Comparison of ENCODE assay signal across 13 cellular contexts in genomic region chr5:32017638-32018429, GRCh38.
DNase-seq lines count a peak whose midpoint lies in the region; ATAC-seq and TF ChIP-seq lines count a peak whose summit lies in the region.
"Had no signal": no experiment of that assay in that cellular context is flagged by ENCODE, and none has a peak within 500 bp of the region (broad histone marks: within the 10 kb centered on the region; RNA-seq: fewer than 3 reads in every experiment).

No MANE protein-coding gene starts in this region.

- H3K4me3 Mint-ChIP-seq in natural killer cell treated with Interleukin-12 subunit alpha and Interleukin-12 subunit beta and Interleukin-15 and Interleukin-18, amount 100 ng/mL, for 72 hours: peak overlapping the region; percentile 10

- H3K27me3 Mint-ChIP-seq in natural killer cell treated with Interleukin-12 subunit alpha and Interleukin-12 subunit beta and Interleukin-15 and Interleukin-18, amount 100 ng/mL, for 72 hours: no peaks in the 10 kb centered on the region

- in situ Hi-C loops in GM13977 (cut with MboI; ENCODE audit: low pct_unique_long_range_greater_than_20kb, low sequenced_read_pairs, unreplicated experiment): no loop called here

- H3K27ac Mint-ChIP-seq in natural killer cell treated with Interleukin-12 subunit alpha and Interleukin-12 subunit beta and Interleukin-15 and Interleukin-18, amount 100 ng/mL, for 72 hours: no peak overlapping the region

- no peaks in the 10 kb centered on the region for H3K9me3 Mint-ChIP-seq in natural killer cell treated with Interleukin-12 subunit alpha and Interleukin-12 subunit beta and Interleukin-15 and Interleukin-18, amount 100 ng/mL, for 72 hours

- TF ChIP-seq POLR2A in lower leg skin (IDR thresholded peaks at IDR 0.05): no peak

- DNase-seq in Right ventricle myocardium inferior (ENCODE audit: missing footprints): peak; percentile 71
- DNase-seq in cardiac septum (ENCODE audit: low spot score): no peak
- DNase-seq in natural killer cell treated with Interleukin-12 subunit alpha and Interleukin-12 subunit beta and Interleukin-15 and Interleukin-18, amount 100 ng/mL, for 72 hours (ENCODE audit: low spot score): no peak
- no peak for DNase-seq in cerebellar nuclear complex (lab: John Stamatoyannopoulos, UW)
- no peak for DNase-seq in GM13977 (ENCODE audit: low spot score)
- no peak for DNase-seq in lower leg skin (ENCODE audit: low spot score in 2 of 2)
- DNase-seq: activated CD8-positive, alpha-beta memory T cell treated with anti-CD3 and anti-CD28 coated beads, Interleukin-2, amount 50 U/mL, for 4 hours; AML-193; mammary epithelial cell; NCI-H1105; SHP77 treated with DMSO at 0.1 percent for 48 hours had no signal

- no peaks in the 10 kb centered on the region for H3K36me3 Mint-ChIP-seq in natural killer cell treated with Interleukin-12 subunit alpha and Interleukin-12 subunit beta and Interleukin-15 and Interleukin-18, amount 100 ng/mL, for 72 hours

- 51 to 60% methylated on average over 8 of the region's 8 CpGs for WGBS in lower leg skin, 2 donors

- no peak for TF ChIP-seq CTCF in GM13977 (IDR thresholded peaks at IDR 0.05; ENCODE audit: extremely low read depth, insufficient read depth, missing control alignments)
- TF ChIP-seq CTCF in lower leg skin (IDR thresholded peaks at IDR 0.05): no peak

- ATAC-seq in Right ventricle myocardium inferior: peak; percentile 74
- peak; percentile 35 for ATAC-seq in esophagus mucosa
- ATAC-seq in natural killer cell treated with Interleukin-12 subunit alpha and Interleukin-12 subunit beta and Interleukin-15 and Interleukin-18, amount 100 ng/mL, for 72 hours: no peak
- no peak for ATAC-seq in HG02885 (IDR thresholded peaks at IDR 0.05; ENCODE audit: poor library complexity, unreplicated experiment)

- H3K4me1 Mint-ChIP-seq in natural killer cell treated with Interleukin-12 subunit alpha and Interleukin-12 subunit beta and Interleukin-15 and Interleukin-18, amount 100 ng/mL, for 72 hours (ENCODE audit: low read depth in 2 of 2): peaks cover 13 to 20% of the 10 kb centered on the region in 2 donors

- no peak overlapping the region for H3K4me3 ChIP-seq in lower leg skin (ENCODE audit: low read depth, poor library complexity, severe bottlenecking)

- intact Hi-C loops in Right ventricle myocardium inferior (cut with DNase I) (no loop called here), cardiac septum (cut with DNase I) (no loop called here), lower leg skin (cut with DNase I; ENCODE audit: low total_unique reads) (no loop called here)

Comparison
In these comparisons a context has a peak if more than half of its experiments do, and no peak if none do; other contexts are left out.
1. ATAC-seq: peak in Right ventricle myocardium inferior (single experiment) and esophagus mucosa (single experiment); none in natural killer cell treated with Interleukin-12 subunit alpha and Interleukin-12 subunit beta and Interleukin-15 and Interleukin-18, amount 100 ng/mL, for 72 hours (0 of 2) and HG02885 (single experiment).